ENCODE assay signal across 20 cellular contexts in the genomic region with DNA sequence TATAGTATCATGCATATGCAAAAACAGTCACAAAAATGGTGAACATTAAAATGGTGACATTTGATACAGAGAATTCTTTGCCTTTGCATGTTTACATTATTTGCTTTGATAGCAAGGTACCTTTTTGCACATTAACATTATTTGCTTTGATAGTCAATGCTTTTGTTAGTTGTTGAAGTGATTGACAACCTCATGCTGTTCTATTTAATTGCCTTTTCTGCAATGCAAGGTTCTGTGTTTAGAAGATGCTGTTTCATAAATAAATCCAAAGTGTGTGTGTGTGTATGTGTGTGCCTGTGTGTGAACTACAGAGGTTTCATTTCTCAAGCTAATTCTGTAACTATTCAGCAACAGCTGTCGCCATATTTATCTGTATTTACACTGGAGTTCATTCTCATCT.
"Had no signal": no experiment of that assay in that cellular context is flagged by ENCODE, and none has a peak within 500 bp of the region (broad histone marks: within the 10 kb centered on the region; RNA-seq: fewer than 3 reads in every experiment).

No MANE protein-coding gene starts in this region.

- H3K27ac Mint-ChIP-seq: activated T-helper 17 cell treated with anti-CD3 and anti-CD28 coated beads, Interleukin-2, amount 50 U/mL, for 72 hours; natural killer cell had no signal

- H3K4me1 Mint-ChIP-seq: activated T-helper 17 cell treated with anti-CD3 and anti-CD28 coated beads, Interleukin-2, amount 50 U/mL, for 72 hours; natural killer cell had no signal

- H3K4me1 ChIP-seq: left lung, transverse colon had no signal

- H3K27me3 Mint-ChIP-seq: activated T-helper 17 cell treated with anti-CD3 and anti-CD28 coated beads, Interleukin-2, amount 50 U/mL, for 72 hours had no signal

- DNase-seq: activated CD4-positive, alpha-beta T cell treated with anti-CD3 and anti-CD28 coated beads, Interleukin-2, amount 50 U/mL, for 1 hour; activated naive CD4-positive, alpha-beta T cell treated with Interleukin-2 at 50 U/mL for 16 hours; activated T-cell treated with anti-CD3 and anti-CD28 coated beads for 4 hours; anterior cingulate cortex; cortex of kidney; effector CD4-positive, alpha-beta T cell; esophagus squamous epithelium; hippocampal formation; kidney; left lung; mammary epithelial cell; mucosa of descending colon; natural killer cell; psoas muscle; right lobe of liver; stimulated activated naive CD8-positive, alpha-beta T cell treated with anti-CD3 and anti-CD28 coated beads, Interleukin-15, Interleukin-2, amounts not matched to agents 100 U/mL and 50 U/mL, for 24 hours; transverse colon had no signal

- H3K27ac ChIP-seq: esophagus squamous epithelium, left lung, psoas muscle, right lobe of liver, transverse colon, vagina had no signal

- H3K9me3 ChIP-seq: esophagus squamous epithelium, left lung, mucosa of descending colon, psoas muscle, right lobe of liver, transverse colon, vagina had no signal

- H3K4me3 ChIP-seq: esophagus squamous epithelium, left lung, mucosa of descending colon, psoas muscle, right lobe of liver, smooth muscle cell, transverse colon, vagina had no signal

- H3K36me3 Mint-ChIP-seq: natural killer cell had no signal

- ATAC-seq: activated T-helper 17 cell treated with anti-CD3 and anti-CD28 coated beads, Interleukin-2, amount 50 U/mL, for 72 hours; left lung; mucosa of descending colon; natural killer cell; psoas muscle; right lobe of liver; stimulated activated naive CD8-positive, alpha-beta T cell treated with anti-CD3 and anti-CD28 coated beads, Interleukin-15, Interleukin-2, amounts not matched to agents 100 U/mL and 50 U/mL, for 24 hours had no signal

- H3K36me3 ChIP-seq: esophagus squamous epithelium, left lung, right lobe of liver, transverse colon, vagina had no signal

- H3K4me3 Mint-ChIP-seq: activated T-helper 17 cell treated with anti-CD3 and anti-CD28 coated beads, Interleukin-2, amount 50 U/mL, for 72 hours; natural killer cell had no signal

- H3K27me3 ChIP-seq: esophagus squamous epithelium, left lung, right lobe of liver, transverse colon, vagina had no signal
